In the genomic region with DNA sequence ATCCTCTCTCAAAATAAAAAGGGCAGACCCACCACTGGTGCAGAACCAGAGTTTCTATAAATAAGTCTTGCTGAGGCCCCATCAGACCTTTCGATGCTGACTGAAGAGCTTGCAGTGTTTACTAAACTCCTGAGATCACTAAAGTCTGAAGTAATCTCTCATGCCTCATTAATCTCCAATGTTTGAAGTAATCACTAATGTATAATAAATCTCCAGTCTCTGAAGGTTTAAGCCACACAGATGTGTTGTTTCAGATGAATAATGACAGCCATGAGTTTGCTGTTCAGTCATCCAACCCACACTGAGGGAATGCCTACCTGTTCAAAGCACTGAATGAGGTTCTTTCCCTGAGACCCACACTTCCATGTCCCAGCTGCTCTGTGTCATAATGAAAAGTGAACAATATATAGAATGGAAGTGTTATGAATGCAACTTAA, we compare ENCODE assay signal across 12 cellular contexts.
DNase-seq lines count a peak whose midpoint lies in the region; ATAC-seq lines count a peak whose summit lies in the region.
"Had no signal": no experiment of that assay in that cellular context is flagged by ENCODE, and none has a peak within 500 bp of the region (broad histone marks: within the 10 kb centered on the region; RNA-seq: fewer than 3 reads in every experiment).

No MANE protein-coding gene starts in this region.

- ATAC-seq in GM21360 (IDR thresholded peaks at IDR 0.05; ENCODE audit: unreplicated experiment), result peak; percentile 90
- ATAC-seq in HG03342 (IDR thresholded peaks at IDR 0.05; ENCODE audit: unreplicated experiment), result peak; percentile 76
- ATAC-seq: activated CD8-positive, alpha-beta memory T cell treated with anti-CD3 and anti-CD28 coated beads, Interleukin-2, amount 10 ng/mL, durations not matched to agents 7 days and 5 days; K562; stimulated activated naive CD8-positive, alpha-beta T cell treated with anti-CD3 and anti-CD28 coated beads, Interleukin-15, Interleukin-2, amounts not matched to agents 100 U/mL and 50 U/mL, for 24 hours had no signal

- DNase-seq in DMS79 (lab: John Stamatoyannopoulos, UW), result peak; percentile 99
- peak; percentile 70 for DNase-seq in NCI-H82 (lab: John Stamatoyannopoulos, UW)
- no peak for DNase-seq in GM03348 (ENCODE audit: low spot score)
- DNase-seq in activated naive CD4-positive, alpha-beta T cell treated with Interleukin-2 at 50 U/mL for 16 hours, result no peak
- no peak for DNase-seq in inferior parietal cortex (ENCODE audit: extremely low spot score)
- no peak for DNase-seq in NCI-H2171 (lab: John Stamatoyannopoulos, UW)
- DNase-seq: activated CD8-positive, alpha-beta memory T cell treated with anti-CD3 and anti-CD28 coated beads, Interleukin-2, amount 10 ng/mL, durations not matched to agents 7 days and 5 days; foreskin fibroblast; stimulated activated naive CD8-positive, alpha-beta T cell treated with anti-CD3 and anti-CD28 coated beads, Interleukin-15, Interleukin-2, amounts not matched to agents 100 U/mL and 50 U/mL, for 24 hours had no signal

Comparison
In these comparisons a context has a peak if more than half of its experiments do, and no peak if none do; other contexts are left out.
1. DNase-seq: peak in DMS79 (single experiment) and NCI-H82 (single experiment); none in GM03348 (single experiment), activated naive CD4-positive, alpha-beta T cell treated with Interleukin-2 at 50 U/mL for 16 hours (single experiment), inferior parietal cortex (single experiment) and NCI-H2171 (single experiment).